Comparison of ENCODE assay signal across 24 cellular contexts in genomic region chr10:3656214-3656613, GRCh38.
A peak's percentile ranks its signal among the peaks of the same experiment; 100 is the strongest.
DNase-seq lines count a peak whose midpoint lies in the region; ATAC-seq and TF ChIP-seq lines count a peak whose summit lies in the region.
"Had no signal": no experiment of that assay in that cellular context is flagged by ENCODE, and none has a peak within 500 bp of the region (broad histone marks: within the 10 kb centered on the region; RNA-seq: fewer than 3 reads in every experiment).

No MANE protein-coding gene starts in this region.

- H3K4me2 ChIP-seq in DOHH2 (ENCODE audit: low read length): peak overlapping the region; percentile 77
- H3K4me2 ChIP-seq: A549 had no signal

- H3K9me2 ChIP-seq in DOHH2 (replicated peaks; ENCODE audit: control insufficient read depth, low read length): no peaks in the 10 kb centered on the region

- intact Hi-C loops in left cardiac atrium (cut with DNase I): no loop called here

- no peaks in the 10 kb centered on the region for H3F3A ChIP-seq in DOHH2 (ENCODE audit: control insufficient read depth, insufficient read depth)

- H3K4me3 ChIP-seq in right atrium auricular region (no peak overlapping the region), DOHH2 (ENCODE audit: low read length) (peak overlapping the region; percentile 61; the same call in 1 of the 2 replicates)
- H3K4me3 ChIP-seq: A549, HAP-1, K562 had no signal

- no peaks in the 10 kb centered on the region for H3K79me2 ChIP-seq in DOHH2 (ENCODE audit: control insufficient read depth, low read length)

- H3K4me3 Mint-ChIP-seq in nephron progenitor cell: no peak overlapping the region
- no peak overlapping the region for H3K4me3 Mint-ChIP-seq in activated naive CD8-positive, alpha-beta T cell treated with anti-CD3 and anti-CD28 coated beads, Interleukin-2, amount 50 U/mL, for 24 hours
- H3K4me3 Mint-ChIP-seq: CD8-positive, alpha-beta memory T cell; HFFc6 had no signal

- no peaks in the 10 kb centered on the region for H4K20me1 ChIP-seq in DOHH2 (ENCODE audit: control insufficient read depth, insufficient read depth, low read depth, low read length)

- H3K27me3 Mint-ChIP-seq in nephron progenitor cell (ENCODE audit: low read depth, poor library complexity): peaks cover 8% of the 10 kb centered on the region
- peaks cover 14% of the 10 kb centered on the region for H3K27me3 Mint-ChIP-seq in activated naive CD8-positive, alpha-beta T cell treated with anti-CD3 and anti-CD28 coated beads, Interleukin-2, amount 50 U/mL, for 24 hours

- no peak for TF ChIP-seq CTCF in right atrium auricular region (IDR thresholded peaks at IDR 0.05)
- TF ChIP-seq CTCF in DOHH2 (IDR thresholded peaks at IDR 0.05; ENCODE audit: low read depth, low read length, poor library complexity, severe bottlenecking): no peak
- TF ChIP-seq CTCF in nephron progenitor cell (IDR thresholded peaks at IDR 0.05): no peak

- no peaks in the 10 kb centered on the region for H3K4me1 ChIP-seq in right atrium auricular region
- peaks cover 21% of the 10 kb centered on the region for H3K4me1 ChIP-seq in DOHH2 (ENCODE audit: control insufficient read depth, low read length)
- H3K4me1 ChIP-seq: HAP-1 had no signal

- H3K27ac ChIP-seq in right atrium auricular region: no peak overlapping the region
- H3K27ac ChIP-seq in DOHH2 (ENCODE audit: low read depth, low read length): no peak overlapping the region
- H3K27ac ChIP-seq: A549 had no signal

- H3K4me1 Mint-ChIP-seq in nephron progenitor cell: peaks cover 18% of the 10 kb centered on the region
- peaks cover 18% of the 10 kb centered on the region for H3K4me1 Mint-ChIP-seq in activated naive CD8-positive, alpha-beta T cell treated with anti-CD3 and anti-CD28 coated beads, Interleukin-2, amount 50 U/mL, for 24 hours

- no peaks in the 10 kb centered on the region for H3K27me3 ChIP-seq in right atrium auricular region
- H3K27me3 ChIP-seq in DOHH2 (ENCODE audit: control insufficient read depth, low read length): no peaks in the 10 kb centered on the region

- peak overlapping the region; percentile 51 for H3K27ac Mint-ChIP-seq in nephron progenitor cell
- H3K27ac Mint-ChIP-seq in activated naive CD8-positive, alpha-beta T cell treated with anti-CD3 and anti-CD28 coated beads, Interleukin-2, amount 50 U/mL, for 24 hours: no peak overlapping the region
- H3K27ac Mint-ChIP-seq: CD8-positive, alpha-beta memory T cell; HFFc6 had no signal

- ATAC-seq in left cardiac atrium (peak; percentile 53 to 71), GM18520 (IDR thresholded peaks at IDR 0.05; ENCODE audit: unreplicated experiment) (no peak)
- ATAC-seq in activated naive CD8-positive, alpha-beta T cell treated with anti-CD3 and anti-CD28 coated beads, Interleukin-2, amount 50 U/mL, for 24 hours: no peak
- ATAC-seq: A549 had no signal

- no peaks in the 10 kb centered on the region for H3K36me3 ChIP-seq in right atrium auricular region
- no peaks in the 10 kb centered on the region for H3K36me3 ChIP-seq in DOHH2 (ENCODE audit: control insufficient read depth, low read length)
- H3K36me3 ChIP-seq: HAP-1 had no signal

- peaks cover 5% of the 10 kb centered on the region for H3K36me3 Mint-ChIP-seq in nephron progenitor cell (ENCODE audit: low read depth)
- no peaks in the 10 kb centered on the region for H3K36me3 Mint-ChIP-seq in activated naive CD8-positive, alpha-beta T cell treated with anti-CD3 and anti-CD28 coated beads, Interleukin-2, amount 50 U/mL, for 24 hours (ENCODE audit: low read depth)
- H3K36me3 Mint-ChIP-seq: CD14-positive monocyte had no signal

- DNase-seq in left cardiac atrium: no peak
- DNase-seq in right atrium auricular region (ENCODE audit: low spot score): no peak
- no peak for DNase-seq in nephron progenitor cell
- DNase-seq in activated naive CD8-positive, alpha-beta T cell treated with anti-CD3 and anti-CD28 coated beads, Interleukin-2, amount 50 U/mL, for 24 hours: no peak
- DNase-seq in D341Med (ENCODE audit: low spot score): no peak
- DNase-seq: AML-193; Calu3; CD8-positive, alpha-beta memory T cell; DMS153; GOT3; HFFc6; NCI-H1105; NCI-H1930; NCI-H2107; NCI-H524; NCI-H774; RPMI8226; SHP77 treated with DMSO at 0.1 percent for 48 hours had no signal

- peaks cover 12% of the 10 kb centered on the region for H3K9me3 Mint-ChIP-seq in nephron progenitor cell
- no peaks in the 10 kb centered on the region for H3K9me3 Mint-ChIP-seq in activated naive CD8-positive, alpha-beta T cell treated with anti-CD3 and anti-CD28 coated beads, Interleukin-2, amount 50 U/mL, for 24 hours
- H3K9me3 Mint-ChIP-seq: HFFc6 had no signal

- H3K9me3 ChIP-seq in right atrium auricular region (no peaks in the 10 kb centered on the region), DOHH2 (ENCODE audit: control insufficient read depth, insufficient read depth, low read length) (no peaks in the 10 kb centered on the region)
- H3K9me3 ChIP-seq: A549 had no signal

Comparison
In these comparisons a context has a peak if more than half of its experiments do, and no peak if none do; other contexts are left out.
1. ATAC-seq: peak in left cardiac atrium (2 of 2); none in GM18520 (single experiment) and activated naive CD8-positive, alpha-beta T cell treated with anti-CD3 and anti-CD28 coated beads, Interleukin-2, amount 50 U/mL, for 24 hours (single experiment).